15 cellular contexts compared by ENCODE assay signal in genomic region chr2:43405829-43406228, GRCh38.
DNase-seq lines count a peak whose midpoint lies in the region; ATAC-seq and TF ChIP-seq lines count a peak whose summit lies in the region.
"Had no signal": no experiment of that assay in that cellular context is flagged by ENCODE, and none has a peak within 500 bp of the region (broad histone marks: within the 10 kb centered on the region; RNA-seq: fewer than 3 reads in every experiment).

No MANE protein-coding gene starts in this region.

- no peaks in the 10 kb centered on the region for H3K36me3 ChIP-seq in WERI-Rb-1
- no peaks in the 10 kb centered on the region for H3K36me3 ChIP-seq in mucosa of descending colon (ENCODE audit: low read depth)

- H3K27me3 ChIP-seq in WERI-Rb-1 (ENCODE audit: insufficient read depth, low read depth, severe bottlenecking) = no peaks in the 10 kb centered on the region

- intact Hi-C loops in mucosa of descending colon (cut with DNase I, micrococcal nuclease) = no loop called here

- DNase-seq in AG10803 (ENCODE audit: low read depth) (peak; percentile 33), GM20000 (ENCODE audit: low spot score) (peak; percentile 10), WERI-Rb-1 (peak; percentile 26), mucosa of descending colon (no peak), cerebellar cortex (ENCODE audit: low spot score) (no peak)
- DNase-seq in stimulated activated CD8-positive, alpha-beta memory T cell treated with anti-CD3 and anti-CD28 coated beads, Interleukin-4, amount 100 ng/mL, for 48 hours = no peak
- no peak for DNase-seq in stimulated activated CD4-positive, alpha-beta T cell treated with anti-CD3 and anti-CD28 coated beads, Interleukin-12 subunit alpha, Interleukin-12 subunit beta, amount 100 ng/mL, for 4 hours
- DNase-seq: activated naive CD4-positive, alpha-beta T cell treated with anti-CD3 and anti-CD28 coated beads for 36 hours; erythroblast; KG1; mammary epithelial cell; NCI-H774; PC-3 had no signal

- H3K27ac ChIP-seq in WERI-Rb-1 = no peak overlapping the region

- H3K4me3 ChIP-seq in AG10803 (ENCODE audit: low read length) (no peak overlapping the region), WERI-Rb-1 (ENCODE audit: low read depth, low read length) (no peak overlapping the region), mucosa of descending colon (no peak overlapping the region)

- H3K9me3 ChIP-seq in WERI-Rb-1 (ENCODE audit: severe bottlenecking) (no peaks in the 10 kb centered on the region), mucosa of descending colon (no peaks in the 10 kb centered on the region)

- ATAC-seq in mucosa of descending colon (peak; percentile 37), HG02642 (IDR thresholded peaks at IDR 0.05; ENCODE audit: poor library complexity, unreplicated experiment) (no peak)
- ATAC-seq: natural killer cell treated with Interleukin-12 subunit alpha and Interleukin-12 subunit beta and Interleukin-15 and Interleukin-18, amount 100 ng/mL, for 72 hours; PC-3 had no signal

- TF ChIP-seq CTCF in AG10803 (conservative IDR thresholded peaks at IDR 0.05; ENCODE audit: low read length) (no peak), GM20000 (IDR thresholded peaks at IDR 0.05; ENCODE audit: extremely low read depth, missing control alignments) (no peak), WERI-Rb-1 (IDR thresholded peaks at IDR 0.05; ENCODE audit: low read depth, low read length) (no peak), mucosa of descending colon (IDR thresholded peaks at IDR 0.05) (no peak)

- H3K4me1 ChIP-seq in mucosa of descending colon (ENCODE audit: low read depth) = no peaks in the 10 kb centered on the region

Comparison
In these comparisons a context has a peak if more than half of its experiments do, and no peak if none do; other contexts are left out.
1. DNase-seq: peak in AG10803 (single experiment), GM20000 (single experiment) and WERI-Rb-1 (single experiment); none in mucosa of descending colon (0 of 3), stimulated activated CD8-positive, alpha-beta memory T cell treated with anti-CD3 and anti-CD28 coated beads, Interleukin-4, amount 100 ng/mL, for 48 hours (single experiment), stimulated activated CD4-positive, alpha-beta T cell treated with anti-CD3 and anti-CD28 coated beads, Interleukin-12 subunit alpha, Interleukin-12 subunit beta, amount 100 ng/mL, for 4 hours (single experiment) and cerebellar cortex (single experiment).